Comparison of ENCODE assay signal across 16 cellular contexts in the genomic region with DNA sequence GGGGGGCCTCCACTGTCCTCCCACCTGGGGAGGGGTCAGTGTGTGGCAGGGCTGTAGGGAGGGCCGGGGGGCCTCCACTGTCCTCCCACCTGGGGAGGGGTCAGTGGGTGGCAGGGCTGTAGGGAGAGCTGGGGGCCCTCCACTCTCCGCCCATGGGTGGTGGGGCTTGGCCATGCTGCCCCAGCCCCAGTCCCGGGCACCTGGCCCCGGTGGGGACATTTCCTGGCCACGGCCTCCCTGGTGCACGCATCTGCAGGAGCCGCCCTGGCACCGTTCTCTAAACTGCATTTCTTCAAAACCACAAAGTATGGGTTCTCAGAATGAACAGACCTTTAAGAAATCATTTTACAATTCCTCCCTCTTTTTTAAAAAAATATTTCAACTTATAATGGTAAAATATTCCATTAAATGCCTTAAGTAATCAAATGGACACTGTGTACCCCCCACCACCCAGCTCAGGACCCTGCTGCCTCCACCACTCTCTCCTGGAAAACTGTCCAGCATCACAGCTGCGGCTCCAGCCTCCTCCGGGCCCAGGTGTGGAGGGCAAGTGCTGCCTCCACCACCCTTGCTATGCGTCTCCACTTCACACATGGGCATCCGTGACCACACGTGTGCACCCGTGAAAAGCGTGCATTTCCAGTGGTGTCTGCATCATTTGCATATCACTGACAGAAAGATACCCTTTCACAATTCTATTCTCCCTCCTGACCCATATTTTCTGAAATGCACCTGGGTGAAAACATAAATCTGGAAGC.
DNase-seq lines count a peak whose midpoint lies in the region; ATAC-seq, FAIRE-seq and TF ChIP-seq lines count a peak whose summit lies in the region.
"Had no signal": no experiment of that assay in that cellular context is flagged by ENCODE, and none has a peak within 500 bp of the region (broad histone marks: within the 10 kb centered on the region; RNA-seq: fewer than 3 reads in every experiment).

No MANE protein-coding gene starts in this region.

- no peaks in the 10 kb centered on the region for H3K27me3 ChIP-seq in endothelial cell of umbilical vein (ENCODE audit: control insufficient read depth in 2 of 2, insufficient read depth in 2 of 2, low read length in 2 of 2)
- H3K27me3 ChIP-seq: body of pancreas, ovary, sigmoid colon had no signal

- no peaks in the 10 kb centered on the region for H3K36me3 ChIP-seq in endothelial cell of umbilical vein (ENCODE audit: control insufficient read depth in 2 of 2, extremely low read depth in 1 of 2, insufficient read depth in 2 of 2, low read length in 2 of 2)
- H3K36me3 ChIP-seq: ovary had no signal

- peak; percentile 35 for DNase-seq in activated CD4-positive, alpha-beta memory T cell treated with anti-CD3 and anti-CD28 coated beads for 36 hours
- DNase-seq in activated CD4-positive, alpha-beta memory T cell treated with anti-CD3 and anti-CD28 coated beads, Interleukin-2, amount 10 ng/mL, durations not matched to agents 7 days and 5 days, result no peak
- DNase-seq in T-helper 2 cell treated with Interferon-gamma antibody and Interleukin-4, amounts not matched to agents 5 μg/mL and 100 μg/mL, for 36 hours (ENCODE audit: low spot score), result no peak
- DNase-seq in endothelial cell of umbilical vein (ENCODE audit: low read depth, low spot score), result no peak
- DNase-seq in stimulated activated naive CD8-positive, alpha-beta T cell treated with anti-CD3 and anti-CD28 coated beads, Interleukin-15, amount 100 ng/mL, for 72 hours, result peak in 1 of 2 donors; percentile 36
- DNase-seq in caudate nucleus (lab: John Stamatoyannopoulos, UW), result no peak
- DNase-seq in NCI-H1105 treated with DMSO at 0.1 percent for 48 hours (lab: John Stamatoyannopoulos, UW), result no peak
- DNase-seq in NCI-H2196 (lab: John Stamatoyannopoulos, UW; ENCODE audit: unreplicated experiment), result no peak
- DNase-seq: body of pancreas; NCI-H2107; NCI-H526 treated with DMSO at 0.1 percent for 48 hours; OCI-M1; ovary; sigmoid colon; stimulated activated CD4-positive, alpha-beta T cell treated with anti-CD3 and anti-CD28 coated beads, Interleukin-4, amount 100 ng/mL, for 1 hour had no signal

- H3K27ac ChIP-seq in endothelial cell of umbilical vein (ENCODE audit: insufficient read depth, low read depth, low read length), result peak overlapping the region; percentile 73
- no peak overlapping the region for H3K27ac ChIP-seq in caudate nucleus (ENCODE audit: low read depth, low read length)
- H3K27ac ChIP-seq: A549, ovary had no signal

- H3K4me2 ChIP-seq in endothelial cell of umbilical vein (ENCODE audit: insufficient read depth, low read length), result no peak overlapping the region
- H3K4me2 ChIP-seq: A549 had no signal

- intact Hi-C loops in activated CD4-positive, alpha-beta memory T cell treated with anti-CD3 and anti-CD28 coated beads for 36 hours (cut with micrococcal nuclease), result no loop called here
- intact Hi-C loops in endothelial cell of umbilical vein (cut with micrococcal nuclease), result no loop called here

- no peak for FAIRE-seq in endothelial cell of umbilical vein (lab: Jason Lieb, UNC)
- FAIRE-seq: A549 had no signal

- TF ChIP-seq POLR2A in endothelial cell of umbilical vein (IDR thresholded peaks at IDR 0.05; ENCODE audit: low read depth, low read length), result no peak

- no peaks in the 10 kb centered on the region for H3K9me3 Mint-ChIP-seq in activated CD4-positive, alpha-beta memory T cell treated with anti-CD3 and anti-CD28 coated beads for 36 hours
- H3K9me3 Mint-ChIP-seq in activated CD4-positive, alpha-beta memory T cell treated with anti-CD3 and anti-CD28 coated beads, Interleukin-2, amount 10 ng/mL, durations not matched to agents 7 days and 5 days, result no peaks in the 10 kb centered on the region
- peaks cover 6% of the 10 kb centered on the region for H3K9me3 Mint-ChIP-seq in T-helper 2 cell treated with Interferon-gamma antibody and Interleukin-4, amounts not matched to agents 5 μg/mL and 100 μg/mL, for 36 hours
- H3K9me3 Mint-ChIP-seq in stimulated activated naive CD8-positive, alpha-beta T cell treated with anti-CD3 and anti-CD28 coated beads, Interleukin-15, amount 100 ng/mL, for 72 hours, result peaks cover 12 to 14% of the 10 kb centered on the region in 2 donors

- H3K27ac Mint-ChIP-seq in activated CD4-positive, alpha-beta memory T cell treated with anti-CD3 and anti-CD28 coated beads for 36 hours, result peak overlapping the region; percentile 28
- H3K27ac Mint-ChIP-seq in activated CD4-positive, alpha-beta memory T cell treated with anti-CD3 and anti-CD28 coated beads, Interleukin-2, amount 10 ng/mL, durations not matched to agents 7 days and 5 days, result no peak overlapping the region
- H3K27ac Mint-ChIP-seq in T-helper 2 cell treated with Interferon-gamma antibody and Interleukin-4, amounts not matched to agents 5 μg/mL and 100 μg/mL, for 36 hours, result peak overlapping the region; percentile 52
- H3K27ac Mint-ChIP-seq in stimulated activated naive CD8-positive, alpha-beta T cell treated with anti-CD3 and anti-CD28 coated beads, Interleukin-15, amount 100 ng/mL, for 72 hours, result peak overlapping the region; percentile 93 to 96

- H3K27me3 Mint-ChIP-seq in activated CD4-positive, alpha-beta memory T cell treated with anti-CD3 and anti-CD28 coated beads for 36 hours, result no peaks in the 10 kb centered on the region
- H3K27me3 Mint-ChIP-seq in activated CD4-positive, alpha-beta memory T cell treated with anti-CD3 and anti-CD28 coated beads, Interleukin-2, amount 10 ng/mL, durations not matched to agents 7 days and 5 days, result no peaks in the 10 kb centered on the region
- no peaks in the 10 kb centered on the region for H3K27me3 Mint-ChIP-seq in T-helper 2 cell treated with Interferon-gamma antibody and Interleukin-4, amounts not matched to agents 5 μg/mL and 100 μg/mL, for 36 hours (ENCODE audit: low read depth)
- no peaks in the 10 kb centered on the region for H3K27me3 Mint-ChIP-seq in stimulated activated naive CD8-positive, alpha-beta T cell treated with anti-CD3 and anti-CD28 coated beads, Interleukin-15, amount 100 ng/mL, for 72 hours

- no TSS peak for BruUV-seq in endothelial cell of umbilical vein (replicated peaks; lab: Mats Ljungman, UMichigan)

- H2AFZ ChIP-seq in endothelial cell of umbilical vein (ENCODE audit: low read depth, low read length), result no peak overlapping the region

- no peak overlapping the region for H3K4me3 ChIP-seq in endothelial cell of umbilical vein (replicated peaks in 1 of 3; ENCODE audit: insufficient read depth in 1 of 3, low read depth in 1 of 3, low read length in 3 of 3)
- H3K4me3 ChIP-seq: A549, body of pancreas, ovary, sigmoid colon had no signal

- peaks cover 38% of the 10 kb centered on the region for H3K4me1 Mint-ChIP-seq in activated CD4-positive, alpha-beta memory T cell treated with anti-CD3 and anti-CD28 coated beads for 36 hours (ENCODE audit: low read depth)
- H3K4me1 Mint-ChIP-seq in activated CD4-positive, alpha-beta memory T cell treated with anti-CD3 and anti-CD28 coated beads, Interleukin-2, amount 10 ng/mL, durations not matched to agents 7 days and 5 days, result peaks cover 46% of the 10 kb centered on the region
- peaks cover 39% of the 10 kb centered on the region for H3K4me1 Mint-ChIP-seq in T-helper 2 cell treated with Interferon-gamma antibody and Interleukin-4, amounts not matched to agents 5 μg/mL and 100 μg/mL, for 36 hours (ENCODE audit: low read depth)
- peaks cover 91% of the 10 kb centered on the region for H3K4me1 Mint-ChIP-seq in stimulated activated naive CD8-positive, alpha-beta T cell treated with anti-CD3 and anti-CD28 coated beads, Interleukin-15, amount 100 ng/mL, for 72 hours

- no peaks in the 10 kb centered on the region for H4K20me1 ChIP-seq in endothelial cell of umbilical vein (replicated peaks; ENCODE audit: control insufficient read depth, extremely low read depth, insufficient read depth, low read length)

- ATAC-seq in stimulated activated naive CD8-positive, alpha-beta T cell treated with anti-CD3 and anti-CD28 coated beads, Interleukin-15, amount 100 ng/mL, for 72 hours, result no peak
- ATAC-seq: A549, body of pancreas had no signal

- POLR2A ChIA-PET in activated CD4-positive, alpha-beta memory T cell treated with anti-CD3 and anti-CD28 coated beads for 36 hours (lab: Charles Lee), result interaction anchor here (1.1 kb wide), 1 partner anchor 9 kb away, joined by 3 read pairs; no protein-coding TSS in a partner anchor
- POLR2A ChIA-PET in activated CD4-positive, alpha-beta memory T cell treated with anti-CD3 and anti-CD28 coated beads, Interleukin-2, amount 10 ng/mL, durations not matched to agents 7 days and 5 days (lab: Charles Lee), result interaction anchor here (1.9 kb wide), 1 partner anchor 9 kb away, joined by 8 read pairs; no protein-coding TSS in a partner anchor
- POLR2A ChIA-PET in endothelial cell of umbilical vein (lab: Charles Lee), result no interaction called here

- H3K4me1 ChIP-seq in endothelial cell of umbilical vein (ENCODE audit: control insufficient read depth, extremely low read depth, insufficient read depth, low read length), result peaks cover 52% of the 10 kb centered on the region
- H3K4me1 ChIP-seq: A549, body of pancreas had no signal

- no peaks in the 10 kb centered on the region for H3K9me1 ChIP-seq in endothelial cell of umbilical vein (replicated peaks; ENCODE audit: control insufficient read depth, extremely low read depth, insufficient read depth, low read length)

- no peak overlapping the region for H3K9ac ChIP-seq in endothelial cell of umbilical vein (replicated peaks; ENCODE audit: extremely low read depth, insufficient read depth, low read length)

- dilution Hi-C loops in endothelial cell of umbilical vein (cut with MboI; ENCODE audit: extremely low pct_ligation_motif_present, low sequenced_read_pairs), result no loop called here

- TF ChIP-seq CTCF in endothelial cell of umbilical vein (IDR thresholded peaks at IDR 0.05; ENCODE audit: extremely low read depth in 1 of 2, insufficient read depth in 1 of 2, low read depth in 1 of 2, low read length in 2 of 2), result no peak

- CTCF ChIA-PET in activated CD4-positive, alpha-beta memory T cell treated with anti-CD3 and anti-CD28 coated beads for 36 hours (lab: Charles Lee), result interaction anchor here (1.1 kb wide), 1 partner anchor 9 kb away, joined by 4 read pairs; no protein-coding TSS in a partner anchor
- CTCF ChIA-PET in activated CD4-positive, alpha-beta memory T cell treated with anti-CD3 and anti-CD28 coated beads, Interleukin-2, amount 10 ng/mL, durations not matched to agents 7 days and 5 days (lab: Charles Lee), result no interaction called here
- CTCF ChIA-PET in endothelial cell of umbilical vein (lab: Charles Lee), result interaction anchor here (0.8 kb wide), 1 partner anchor 11 kb away, joined by 5 read pairs; no protein-coding TSS in a partner anchor

- H3K4me3 Mint-ChIP-seq in activated CD4-positive, alpha-beta memory T cell treated with anti-CD3 and anti-CD28 coated beads for 36 hours, result no peak overlapping the region
- no peak overlapping the region for H3K4me3 Mint-ChIP-seq in activated CD4-positive, alpha-beta memory T cell treated with anti-CD3 and anti-CD28 coated beads, Interleukin-2, amount 10 ng/mL, durations not matched to agents 7 days and 5 days
- peak overlapping the region; percentile 24 for H3K4me3 Mint-ChIP-seq in T-helper 2 cell treated with Interferon-gamma antibody and Interleukin-4, amounts not matched to agents 5 μg/mL and 100 μg/mL, for 36 hours
- peak overlapping the region; percentile 73 to 78 for H3K4me3 Mint-ChIP-seq in stimulated activated naive CD8-positive, alpha-beta T cell treated with anti-CD3 and anti-CD28 coated beads, Interleukin-15, amount 100 ng/mL, for 72 hours

- H3K79me2 ChIP-seq in endothelial cell of umbilical vein (ENCODE audit: control insufficient read depth, insufficient read depth, low read length), result no peaks in the 10 kb centered on the region

- H3K9me3 ChIP-seq in endothelial cell of umbilical vein (replicated peaks; ENCODE audit: control insufficient read depth, insufficient read depth, low read length), result no peaks in the 10 kb centered on the region
- H3K9me3 ChIP-seq: A549, body of pancreas, ovary, sigmoid colon had no signal

- H3K36me3 Mint-ChIP-seq in activated CD4-positive, alpha-beta memory T cell treated with anti-CD3 and anti-CD28 coated beads for 36 hours, result peaks cover 32% of the 10 kb centered on the region
- H3K36me3 Mint-ChIP-seq in activated CD4-positive, alpha-beta memory T cell treated with anti-CD3 and anti-CD28 coated beads, Interleukin-2, amount 10 ng/mL, durations not matched to agents 7 days and 5 days (ENCODE audit: low read depth), result peaks cover 38% of the 10 kb centered on the region
- peaks cover 29% of the 10 kb centered on the region for H3K36me3 Mint-ChIP-seq in T-helper 2 cell treated with Interferon-gamma antibody and Interleukin-4, amounts not matched to agents 5 μg/mL and 100 μg/mL, for 36 hours (ENCODE audit: low read depth)

Comparison
In these comparisons a context has a peak if more than half of its experiments do, and no peak if none do; other contexts are left out.
1. H3K4me3 Mint-ChIP-seq: peak in T-helper 2 cell treated with Interferon-gamma antibody and Interleukin-4, amounts not matched to agents 5 μg/mL and 100 μg/mL, for 36 hours (single experiment) and stimulated activated naive CD8-positive, alpha-beta T cell treated with anti-CD3 and anti-CD28 coated beads, Interleukin-15, amount 100 ng/mL, for 72 hours (2 of 2); none in activated CD4-positive, alpha-beta memory T cell treated with anti-CD3 and anti-CD28 coated beads for 36 hours (single experiment) and activated CD4-positive, alpha-beta memory T cell treated with anti-CD3 and anti-CD28 coated beads, Interleukin-2, amount 10 ng/mL, durations not matched to agents 7 days and 5 days (single experiment).